ENCODE assay signal across 1 cellular context in genomic region chr12:53355121-53355520, GRCh38.
A peak's percentile ranks its signal among the peaks of the same experiment; 100 is the strongest.
TF ChIP-seq lines count a peak whose summit lies in the region.

No MANE protein-coding gene starts in this region.

TF ChIP-seq in K562, 482 proteins besides CTCF, POLR2A, EP300 and RAD21 (continued from another document and continues in another):
- TF ChIP-seq ZBTB40 (IDR thresholded peaks at IDR 0.05) (peak; percentile 51), ZBTB40 (CRISPR knock-in tag; IDR thresholded peaks at IDR 0.05) (no peak), ZBTB8A (IDR thresholded peaks at IDR 0.05; ENCODE audit: partially characterized antibody) (no peak), SMAD2 (IDR thresholded peaks at IDR 0.05; ENCODE audit: low read depth, low read length) (no peak), POLR3G (IDR thresholded peaks at IDR 0.05; ENCODE audit: extremely low read depth, insufficient read length, insufficient replicate concordance) (no peak), KLF16 (IDR thresholded peaks at IDR 0.05) (no peak), THRB (CRISPR knock-in tag; conservative IDR thresholded peaks at IDR 0.05) (0 out of 2 replicates have a peak, but pooled peaks have one; percentile 50), HNRNPH1 (optimal IDR thresholded peaks at IDR 0.05; ENCODE audit: low read depth, low read length) (no peak), SIRT6 (IDR thresholded peaks at IDR 0.05; ENCODE audit: low read depth, low read length) (no peak), SIN3A (IDR thresholded peaks at IDR 0.05; ENCODE audit: borderline replicate concordance in 2 of 2, control insufficient read depth in 1 of 2, low read depth in 2 of 2, low read length in 2 of 2) (no peak), SP1 (CRISPR knock-in tag; IDR thresholded peaks at IDR 0.05) (no peak), ZBTB17 (CRISPR knock-in tag; IDR thresholded peaks at IDR 0.05) (no peak), HEY1 (CRISPR knock-in tag; IDR thresholded peaks at IDR 0.05; ENCODE audit: borderline replicate concordance) (no peak), SMAD4 (CRISPR knock-in tag; conservative IDR thresholded peaks at IDR 0.05) (no peak), ZFP36 (IDR thresholded peaks at IDR 0.05; ENCODE audit: low read depth, low read length, partially characterized antibody) (no peak), PHB2 (IDR thresholded peaks at IDR 0.05; ENCODE audit: low read depth) (peak; percentile 52; the same call in 1 of the 2 replicates), STAG1 (CRISPR knock-in tag; IDR thresholded peaks at IDR 0.05; ENCODE audit: borderline replicate concordance) (no peak), GABPA (tag; conservative IDR thresholded peaks at IDR 0.05; ENCODE audit: low read depth) (peak; percentile 43), HLTF (IDR thresholded peaks at IDR 0.05) (no peak; the same call in none of the 2 replicates), MBD2 (IDR thresholded peaks at IDR 0.05; ENCODE audit: borderline replicate concordance, low read depth) (no peak), ZNF324 (CRISPR knock-in tag; IDR thresholded peaks at IDR 0.05) (no peak), MEIS2 (IDR thresholded peaks at IDR 0.05; ENCODE audit: partially characterized antibody) (peak; percentile 98), TSHZ1 (CRISPR knock-in tag; IDR thresholded peaks at IDR 0.05) (no peak), ZNF143 (CRISPR knock-in tag; IDR thresholded peaks at IDR 0.05) (no peak), ZHX1 (conservative IDR thresholded peaks at IDR 0.05; ENCODE audit: low read length) (no peak), ETV1 (tag; conservative IDR thresholded peaks at IDR 0.05; ENCODE audit: low read depth) (peak; percentile 87), RNF219 (CRISPR knock-in tag; IDR thresholded peaks at IDR 0.05) (no peak), ZNF316 (IDR thresholded peaks at IDR 0.05) (peak; percentile 21; the same call in 1 of the 2 replicates), RBM17 (IDR thresholded peaks at IDR 0.05; ENCODE audit: borderline replicate concordance, low read depth, low read length) (no peak), LARP7 (IDR thresholded peaks at IDR 0.05) (peak; percentile 96), GATAD2A (IDR thresholded peaks at IDR 0.05) (no peak), THRA (IDR thresholded peaks at IDR 0.05) (no peak), HIVEP1 (CRISPR knock-in tag; IDR thresholded peaks at IDR 0.05) (no peak), CREB3L1 (IDR thresholded peaks at IDR 0.05; ENCODE audit: borderline replicate concordance, low read depth) (0 out of 2 replicates have a peak, but pooled peaks have one; percentile 26), NFRKB (IDR thresholded peaks at IDR 0.05; ENCODE audit: low read depth) (peak; percentile 87), CC2D1A (IDR thresholded peaks at IDR 0.05) (peak; percentile 46; the same call in 1 of the 2 replicates)
